30 cellular contexts compared by ENCODE assay signal in genomic region chr5:83662558-83662957, GRCh38. TPM values are rescaled to one million over a fixed set of nuclear protein-coding genes. Genes with fewer than 3 reads are reported as not detected.
DNase-seq lines count a peak whose midpoint lies in the region; ATAC-seq, FAIRE-seq and TF ChIP-seq lines count a peak whose summit lies in the region.
"Had no signal": no experiment of that assay in that cellular context is flagged by ENCODE, and none has a peak within 500 bp of the region (broad histone marks: within the 10 kb centered on the region; RNA-seq: fewer than 3 reads in every experiment).

No MANE protein-coding gene starts in this region.

- H3K27ac Mint-ChIP-seq in astrocyte (ENCODE audit: unreplicated experiment), result no peak overlapping the region
- H3K27ac Mint-ChIP-seq: activated naive CD4-positive, alpha-beta T cell treated with anti-CD3 and anti-CD28 coated beads, Interleukin-2, amount 10 ng/mL, durations not matched to agents 7 days and 5 days; activated T-cell treated with anti-CD3 and anti-CD28 coated beads, Interleukin-2, amount 50 U/mL, for 24 hours; CD4-positive, CD25-positive, alpha-beta regulatory T cell; H9 had no signal

- CTCF ChIA-PET in OCI-LY7 (lab: Charles Lee; ENCODE audit: unreplicated experiment), result no interaction called here

- BruUV-seq in OCI-LY7 (replicated peaks; lab: Mats Ljungman, UMichigan), result no TSS peak

- H3K4me2 ChIP-seq in astrocyte (ENCODE audit: low read length) (no peak overlapping the region), OCI-LY7 (ENCODE audit: low read length) (no peak overlapping the region)
- H3K4me2 ChIP-seq: SK-N-SH had no signal

- H3K36me3 ChIP-seq in astrocyte (ENCODE audit: insufficient read depth, low read length), result no peaks in the 10 kb centered on the region
- H3K36me3 ChIP-seq in OCI-LY7 (ENCODE audit: insufficient read depth, low read length), result no peaks in the 10 kb centered on the region
- H3K36me3 ChIP-seq: esophagus muscularis mucosa, gastroesophageal sphincter, neutrophil, tibial artery had no signal

- H3K27me3 ChIP-seq in astrocyte (ENCODE audit: insufficient read depth, low read length), result no peaks in the 10 kb centered on the region
- H3K27me3 ChIP-seq: esophagus muscularis mucosa, gastroesophageal sphincter, neutrophil, tibial artery had no signal

- H3K79me2 ChIP-seq in astrocyte (ENCODE audit: insufficient read depth, low read length) (no peaks in the 10 kb centered on the region), OCI-LY7 (ENCODE audit: insufficient read depth, low read depth, low read length) (no peaks in the 10 kb centered on the region)

- no peaks in the 10 kb centered on the region for H3K9me2 ChIP-seq in OCI-LY7 (ENCODE audit: insufficient read depth, low read length)
- H3K9me2 ChIP-seq: SK-N-SH had no signal

- H3K36me3 Mint-ChIP-seq in astrocyte (ENCODE audit: low read depth, unreplicated experiment), result peaks cover 2% of the 10 kb centered on the region
- H3K36me3 Mint-ChIP-seq: activated naive CD4-positive, alpha-beta T cell treated with anti-CD3 and anti-CD28 coated beads, Interleukin-2, amount 10 ng/mL, durations not matched to agents 7 days and 5 days; CD4-positive, CD25-positive, alpha-beta regulatory T cell had no signal

- H3K9me3 ChIP-seq in astrocyte (ENCODE audit: insufficient read depth, low read depth, low read length) (no peaks in the 10 kb centered on the region), OCI-LY7 (ENCODE audit: low read length) (no peaks in the 10 kb centered on the region)
- H3K9me3 ChIP-seq: esophagus muscularis mucosa, gastroesophageal sphincter, neutrophil, SK-N-SH, tibial artery had no signal

- no peak overlapping the region for H3K9ac ChIP-seq in astrocyte (ENCODE audit: low read length)
- H3K9ac ChIP-seq: SK-N-SH had no signal

- no peak overlapping the region for H3K4me3 ChIP-seq in astrocyte (ENCODE audit: insufficient read depth, low read depth, low read length)
- no peak overlapping the region for H3K4me3 ChIP-seq in OCI-LY7 (ENCODE audit: low read depth, low read length, poor library complexity, severe bottlenecking)
- H3K4me3 ChIP-seq: esophagus muscularis mucosa, gastroesophageal sphincter, lung, skin epidermis, tibial artery had no signal

- POLR2A ChIA-PET in OCI-LY7 (lab: Charles Lee), result interaction anchor here (1.6 kb wide), 1 partner anchor 10 kb away, joined by 5 read pairs; no protein-coding TSS in a partner anchor

- ATAC-seq in GM18502 (IDR thresholded peaks at IDR 0.05; ENCODE audit: poor library complexity, unreplicated experiment) (peak; percentile 69), HG03159 (IDR thresholded peaks at IDR 0.05; ENCODE audit: unreplicated experiment) (peak; percentile 69), HG02973 (IDR thresholded peaks at IDR 0.05; ENCODE audit: unreplicated experiment) (no peak), GM18520 (IDR thresholded peaks at IDR 0.05; ENCODE audit: unreplicated experiment) (no peak)
- ATAC-seq: gastroesophageal sphincter; stimulated activated naive CD8-positive, alpha-beta T cell treated with anti-CD3 and anti-CD28 coated beads, Interleukin-15, Interleukin-2, amounts not matched to agents 100 U/mL and 50 U/mL, for 24 hours had no signal

- H2AFZ ChIP-seq in astrocyte (ENCODE audit: low read depth, low read length), result no peak overlapping the region
- no peak overlapping the region for H2AFZ ChIP-seq in OCI-LY7 (ENCODE audit: low read length)

- no peaks in the 10 kb centered on the region for H3K9me3 Mint-ChIP-seq in astrocyte (ENCODE audit: unreplicated experiment)
- H3K9me3 Mint-ChIP-seq: activated naive CD4-positive, alpha-beta T cell treated with anti-CD3 and anti-CD28 coated beads, Interleukin-2, amount 10 ng/mL, durations not matched to agents 7 days and 5 days; activated T-cell treated with anti-CD3 and anti-CD28 coated beads, Interleukin-2, amount 50 U/mL, for 24 hours; H9 had no signal

- intact Hi-C loops in OCI-LY7 (cut with micrococcal nuclease; ENCODE audit: unreplicated experiment), result no loop called here

- H3K4me1 ChIP-seq in astrocyte (ENCODE audit: insufficient read depth, low read length) (no peaks in the 10 kb centered on the region), OCI-LY7 (ENCODE audit: insufficient read depth, low read length, poor library complexity, severe bottlenecking) (no peaks in the 10 kb centered on the region)
- H3K4me1 ChIP-seq: esophagus muscularis mucosa, gastroesophageal sphincter, tibial artery had no signal

- no peaks in the 10 kb centered on the region for H3K27me3 Mint-ChIP-seq in astrocyte (ENCODE audit: low read depth, unreplicated experiment)
- H3K27me3 Mint-ChIP-seq: activated naive CD4-positive, alpha-beta T cell treated with anti-CD3 and anti-CD28 coated beads, Interleukin-2, amount 10 ng/mL, durations not matched to agents 7 days and 5 days; CD4-positive, CD25-positive, alpha-beta regulatory T cell had no signal

- no peak overlapping the region for H3K4me3 Mint-ChIP-seq in astrocyte (ENCODE audit: unreplicated experiment)
- H3K4me3 Mint-ChIP-seq: activated naive CD4-positive, alpha-beta T cell treated with anti-CD3 and anti-CD28 coated beads, Interleukin-2, amount 10 ng/mL, durations not matched to agents 7 days and 5 days; activated T-cell treated with anti-CD3 and anti-CD28 coated beads, Interleukin-2, amount 50 U/mL, for 24 hours; CD4-positive, CD25-positive, alpha-beta regulatory T cell; H9 had no signal

- FAIRE-seq in astrocyte (lab: Jason Lieb, UNC), result no peak
- FAIRE-seq: kidney had no signal

- DNase-seq in NCI-H69 (lab: John Stamatoyannopoulos, UW) (peak; percentile 66), astrocyte (ENCODE audit: low read depth) (peak; percentile 1), OCI-LY7 (ENCODE audit: low spot score) (no peak), retina (no peak)
- DNase-seq: activated CD4-positive, CD25-positive, alpha-beta regulatory T cell treated with anti-CD3 and anti-CD28 coated beads, Interleukin-2, amount 50 U/mL, for 72 hours; activated naive CD4-positive, alpha-beta T cell treated with anti-CD3 and anti-CD28 coated beads, Interleukin-2, amount 10 ng/mL, durations not matched to agents 7 days and 5 days; activated T-cell treated with anti-CD3 and anti-CD28 coated beads, Interleukin-2, amount 50 U/mL, for 24 hours; DMS 273 treated with DMSO at 0.1 percent for 48 hours; H9; IMR-90; kidney; NCI-H1092 treated with DMSO at 0.1 percent for 48 hours; NCI-H2171; NCI-H526 treated with DMSO at 0.1 percent for 48 hours; SK-N-SH; stimulated activated CD4-positive, alpha-beta T cell treated with anti-CD3 and anti-CD28 coated beads, Interleukin-2, amount 100 ng/mL, for 24 hours; stimulated activated naive CD8-positive, alpha-beta T cell treated with anti-CD3 and anti-CD28 coated beads, Interleukin-15, Interleukin-2, amounts not matched to agents 100 U/mL and 50 U/mL, for 24 hours; T1000; tibial artery had no signal

- H3K4me1 Mint-ChIP-seq in astrocyte (ENCODE audit: low read depth, unreplicated experiment), result no peaks in the 10 kb centered on the region
- H3K4me1 Mint-ChIP-seq: activated naive CD4-positive, alpha-beta T cell treated with anti-CD3 and anti-CD28 coated beads, Interleukin-2, amount 10 ng/mL, durations not matched to agents 7 days and 5 days; CD4-positive, CD25-positive, alpha-beta regulatory T cell had no signal

- H3K27ac ChIP-seq in astrocyte (ENCODE audit: low read depth, low read length) (no peak overlapping the region), OCI-LY7 (ENCODE audit: low read depth, low read length, poor library complexity, severe bottlenecking) (no peak overlapping the region)
- H3K27ac ChIP-seq: esophagus muscularis mucosa, gastroesophageal sphincter, neutrophil, skin epidermis, tibial artery had no signal

- H4K20me1 ChIP-seq in astrocyte (ENCODE audit: insufficient read depth, low read length) (no peaks in the 10 kb centered on the region), OCI-LY7 (ENCODE audit: insufficient read depth, low read length) (no peaks in the 10 kb centered on the region)

- no peak for TF ChIP-seq CTCF in astrocyte (IDR thresholded peaks at IDR 0.05; ENCODE audit: insufficient read depth, low read depth, low read length)
- no peak for TF ChIP-seq CTCF in OCI-LY7 (conservative IDR thresholded peaks at IDR 0.05; ENCODE audit: low read length)

RNA-seq across cellular contexts. Expression of gene HAPLN1, which starts 58.1 kb away (rescaled TPM):
- total RNA-seq in astrocyte (45.0 and 71.9 TPM in 2 replicates), OCI-LY7 (2022) (not detected in 2 replicates)
- total RNA-seq in OCI-LY7 (2014; rRNA removed; shearing (Covaris generic)), result not detected in 2 replicates
- total RNA-seq: CD4-positive, CD25-positive, alpha-beta regulatory T cell; pulmonary artery endothelial cell had no signal

Comparison
In these comparisons a context has a peak if more than half of its experiments do, and no peak if none do; other contexts are left out.
1. ATAC-seq: peak in GM18502 (single experiment) and HG03159 (single experiment); none in HG02973 (single experiment) and GM18520 (single experiment).
2. DNase-seq: peak in NCI-H69 (single experiment) and astrocyte (single experiment); none in OCI-LY7 (single experiment) and retina (single experiment).
3. RNA of gene HAPLN1, which starts 58.1 kb away (total RNA-seq): 45.0 to 71.9 TPM in astrocyte; not detected in OCI-LY7; every median in the first group is over 10 times any median in the second.